Comparison of ENCODE assay signal across 8 cellular contexts in genomic region chr5:74851684-74852353, GRCh38. TPM values are rescaled to one million over a fixed set of nuclear protein-coding genes. Genes with fewer than 3 reads are reported as not detected.
A peak's percentile ranks its signal among the peaks of the same experiment; 100 is the strongest.
DNase-seq lines count a peak whose midpoint lies in the region; ATAC-seq and TF ChIP-seq lines count a peak whose summit lies in the region.

No MANE protein-coding gene starts in this region.

- peak overlapping the region in 4 of 7 donors; percentile 46 to 86 (median 70) for H3K27ac Mint-ChIP-seq in CD14-positive monocyte

- H3K4me1 ChIP-seq in ascending aorta (no peaks in the 10 kb centered on the region), mesendoderm (ENCODE audit: control insufficient read depth, low read depth, low read length) (peaks cover 8% of the 10 kb centered on the region)

- H3K79me1 ChIP-seq in mesendoderm (ENCODE audit: low read length), result peaks cover 2% of the 10 kb centered on the region

- H3K4me2 ChIP-seq in mesendoderm (ENCODE audit: low read length), result no peak overlapping the region

- H2BK5ac ChIP-seq in mesendoderm (ENCODE audit: low read length), result no peak overlapping the region

- no peak overlapping the region for H3K23ac ChIP-seq in mesendoderm (ENCODE audit: low read length)

- peaks cover 0 to 5% (median 0%) of the 10 kb centered on the region in 7 donors for H3K9me3 Mint-ChIP-seq in CD14-positive monocyte

- ATAC-seq in GM19324 (IDR thresholded peaks at IDR 0.05; ENCODE audit: low FRiP score, unreplicated experiment) (no peak), GM21367 (IDR thresholded peaks at IDR 0.05; ENCODE audit: unreplicated experiment) (no peak)

- H4K5ac ChIP-seq in mesendoderm (ENCODE audit: low read length), result no peak overlapping the region

- no peak overlapping the region for H3K9ac ChIP-seq in mesendoderm (ENCODE audit: low read length)

- peaks cover 23% of the 10 kb centered on the region for H3K4me1 Mint-ChIP-seq in CD14-positive monocyte

- DNase-seq in CD14-positive monocyte (ENCODE audit: low spot score) (no peak), ascending aorta (ENCODE audit: low spot score in 2 of 2) (no peak), mesendoderm (no peak), NCI-H524 (lab: John Stamatoyannopoulos, UW) (no peak), putamen (ENCODE audit: low spot score) (no peak)

- H2BK15ac ChIP-seq in mesendoderm (replicated peaks; ENCODE audit: low read depth), result no peak overlapping the region

- H3K27me3 Mint-ChIP-seq in CD14-positive monocyte (ENCODE audit: low read depth in 3 of 3), result no peaks in the 10 kb centered on the region

- H3K18ac ChIP-seq in mesendoderm (ENCODE audit: low read length), result peak overlapping the region; percentile 9

- H3K9me3 ChIP-seq in KOPT-K1 (ENCODE audit: insufficient read depth, low read length, poor library complexity, severe bottlenecking), result peaks cover 14% of the 10 kb centered on the region
- H3K9me3 ChIP-seq in ascending aorta, result no peaks in the 10 kb centered on the region

- H3K79me2 ChIP-seq in mesendoderm (ENCODE audit: control insufficient read depth, insufficient read depth, low read length), result peaks cover 76% of the 10 kb centered on the region

- TF ChIP-seq CTCF in CD14-positive monocyte (IDR thresholded peaks at IDR 0.05) (no peak), ascending aorta (IDR thresholded peaks at IDR 0.05) (no peak)

- no peak overlapping the region for H3K4ac ChIP-seq in mesendoderm (ENCODE audit: low read depth, low read length)

- H3K56ac ChIP-seq in mesendoderm (ENCODE audit: low read length), result no peak overlapping the region

- H3K27me3 ChIP-seq in ascending aorta (no peaks in the 10 kb centered on the region), mesendoderm (ENCODE audit: insufficient read depth, low read length, poor library complexity) (no peaks in the 10 kb centered on the region)

- H4K8ac ChIP-seq in mesendoderm (ENCODE audit: low read depth, low read length), result no peak overlapping the region

- peak overlapping the region; percentile 64 to 85 for H3K4me3 Mint-ChIP-seq in CD14-positive monocyte

- WGBS in mesendoderm (ENCODE audit: extremely low coverage, insufficient coverage, low lambda C conversion rate), result no CpG with 5 or more reads among the region's 4 CpGs

- H3K27ac ChIP-seq in KOPT-K1 (ENCODE audit: low read depth, low read length, poor library complexity, severe bottlenecking) (peak overlapping the region; percentile 80), ascending aorta (peak overlapping the region in 1 of 2 donors; percentile 20), mesendoderm (ENCODE audit: low read depth, low read length) (no peak overlapping the region)

- intact Hi-C loops in CD14-positive monocyte (cut with micrococcal nuclease), result no loop called here
- intact Hi-C loops in ascending aorta (cut with DNase I), result no loop called here

- no peak overlapping the region for H2BK120ac ChIP-seq in mesendoderm (ENCODE audit: low read depth, low read length)

- H3K36me3 ChIP-seq in KOPT-K1 (ENCODE audit: insufficient read depth, low read length), result peaks cover 4% of the 10 kb centered on the region; the same call in 1 of the 2 replicates
- no peaks in the 10 kb centered on the region for H3K36me3 ChIP-seq in ascending aorta
- H3K36me3 ChIP-seq in mesendoderm (ENCODE audit: control insufficient read depth, insufficient read depth, low read length), result no peaks in the 10 kb centered on the region

- H3K4me3 ChIP-seq in ascending aorta (peak overlapping the region; percentile 8 to 45), mesendoderm (ENCODE audit: low read length) (no peak overlapping the region)

- H3K36me3 Mint-ChIP-seq in CD14-positive monocyte, result no peaks in the 10 kb centered on the region

- H2AK5ac ChIP-seq in mesendoderm (ENCODE audit: low read length), result no peak overlapping the region

RNA-seq across cellular contexts. Expression of gene FAM169A, which starts 14.4 kb away (rescaled TPM):
- polyA plus RNA-seq in CD14-positive monocyte, result not detected
- total RNA-seq in ascending aorta, result not detected
- polyA plus RNA-seq in mesendoderm (2013, experiment 1 of 2), result 25.3 TPM
- polyA plus RNA-seq in mesendoderm (2013, experiment 2 of 2), result 24.4 TPM
